Comparison of ENCODE assay signal across 9 cellular contexts in the genomic region with DNA sequence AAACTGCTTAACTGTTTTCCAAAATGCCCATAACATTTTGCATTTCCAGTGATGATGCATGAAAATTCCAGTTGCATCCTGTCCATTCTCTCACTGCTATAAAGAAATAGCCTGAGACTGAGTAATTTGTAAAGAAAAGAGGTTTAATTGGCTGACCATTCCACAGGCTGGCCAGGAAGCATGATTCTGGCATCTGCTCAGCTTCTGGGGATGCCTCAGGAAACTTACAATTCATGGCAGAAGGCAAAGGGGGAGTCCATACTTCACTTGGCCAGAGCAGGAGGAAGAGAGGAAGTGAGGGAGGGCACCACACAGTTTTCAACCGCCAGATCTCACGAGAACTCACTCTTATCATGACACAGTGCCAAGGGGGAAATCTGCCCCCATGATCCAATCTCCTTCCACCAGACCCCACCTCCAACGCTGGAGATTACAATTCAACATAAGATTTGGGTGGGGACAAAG. TPM values are rescaled to one million over a fixed set of nuclear protein-coding genes. Genes with fewer than 3 reads are reported as not detected.
A peak's percentile ranks its signal among the peaks of the same experiment; 100 is the strongest.
DNase-seq lines count a peak whose midpoint lies in the region; ATAC-seq and TF ChIP-seq lines count a peak whose summit lies in the region.
"Had no signal": no experiment of that assay in that cellular context is flagged by ENCODE, and none has a peak within 500 bp of the region (broad histone marks: within the 10 kb centered on the region; RNA-seq: fewer than 3 reads in every experiment).

No MANE protein-coding gene starts in this region.

- intact Hi-C loops in CD8-positive, alpha-beta T cell (cut with DNase I, micrococcal nuclease) = loop anchor here (1.0 to 5.0 kb wide), 4 partner anchors 18 to 92 kb away; partner anchors contain the start of gene CLEC2D (in 1 of the 2)
- intact Hi-C loops in sciatic nerve (cut with DNase I) = no loop called here

- in situ Hi-C loops in astrocyte of the spinal cord (cut with HindIII; ENCODE audit: low sequenced_read_pairs) = no loop called here

- H3K36me3 Mint-ChIP-seq in CD8-positive, alpha-beta T cell = peaks cover 70% of the 10 kb centered on the region
- peaks cover 36 to 38% of the 10 kb centered on the region in 2 donors for H3K36me3 Mint-ChIP-seq in naive B cell

- peak overlapping the region; percentile 96 for H3K27ac Mint-ChIP-seq in CD8-positive, alpha-beta T cell
- peak overlapping the region; percentile 94 to 100 (median 98) for H3K27ac Mint-ChIP-seq in naive B cell

- H3K4me3 ChIP-seq in CD8-positive, alpha-beta T cell (ENCODE audit: low read depth, low read length) = peak overlapping the region; percentile 81
- H3K4me3 ChIP-seq in astrocyte of the spinal cord (ENCODE audit: low read depth, low read length) = no peak overlapping the region

- TF ChIP-seq CTCF in CD8-positive, alpha-beta T cell (IDR thresholded peaks at IDR 0.05) = no peak
- no peak for TF ChIP-seq CTCF in astrocyte of the spinal cord (IDR thresholded peaks at IDR 0.05; ENCODE audit: low read depth, low read length)

- POLR2A ChIA-PET in CD8-positive, alpha-beta T cell (lab: Charles Lee) = interaction anchor here (0.9 to 12.3 kb wide), 18 partner anchors 8 to 107 kb away, joined by 3 to 281 read pairs (median 8); partner anchors contain the start of gene CLEC2D

- H3K27me3 ChIP-seq in CD8-positive, alpha-beta T cell (ENCODE audit: insufficient read depth, low read length) = no peaks in the 10 kb centered on the region

- no peaks in the 10 kb centered on the region for H3K9me3 ChIP-seq in CD8-positive, alpha-beta T cell (ENCODE audit: low read length)

- peaks cover 64% of the 10 kb centered on the region for H3K4me1 Mint-ChIP-seq in CD8-positive, alpha-beta T cell (ENCODE audit: low read depth)
- H3K4me1 Mint-ChIP-seq in naive B cell = peaks cover 55 to 80% (median 58%) of the 10 kb centered on the region in 3 donors

- peak in 3 of 7 experiments; percentile 36 to 68 (median 59) for DNase-seq in CD8-positive, alpha-beta T cell
- DNase-seq in NCI-H226 (peak; percentile 49), astrocyte of the spinal cord (ENCODE audit: low read depth, low spot score) (peak; percentile 75), naive B cell (no peak), NCI-H82 treated with DMSO at 0.1 percent for 48 hours (lab: John Stamatoyannopoulos, UW; ENCODE audit: unreplicated experiment) (no peak), NCI-H187 treated with DMSO at 0.1 percent for 48 hours (lab: John Stamatoyannopoulos, UW) (no peak), sciatic nerve (ENCODE audit: low spot score) (no peak)

- no peak for ATAC-seq in CD8-positive, alpha-beta T cell
- no peak for ATAC-seq in naive B cell (ENCODE audit: low read depth in 2 of 2)
- no peak for ATAC-seq in HG03432 (IDR thresholded peaks at IDR 0.05; ENCODE audit: unreplicated experiment)
- ATAC-seq in sciatic nerve = no peak

- H3K27me3 Mint-ChIP-seq in CD8-positive, alpha-beta T cell (ENCODE audit: low read depth) = no peaks in the 10 kb centered on the region
- H3K27me3 Mint-ChIP-seq in naive B cell = no peaks in the 10 kb centered on the region

- peaks cover 6% of the 10 kb centered on the region for H3K9me3 Mint-ChIP-seq in CD8-positive, alpha-beta T cell
- H3K9me3 Mint-ChIP-seq in naive B cell = peaks cover 0 to 7% (median 4%) of the 10 kb centered on the region in 7 donors

- CTCF ChIA-PET in CD8-positive, alpha-beta T cell (lab: Charles Lee) = interaction anchor here (0.8 to 1.4 kb wide), 5 partner anchors 14 to 107 kb away, joined by 3 to 7 read pairs (median 4); partner anchors contain the start of gene CLEC2D

- H3K4me1 ChIP-seq in CD8-positive, alpha-beta T cell (ENCODE audit: insufficient read depth, low read length) = peaks cover 65% of the 10 kb centered on the region

- peak overlapping the region; percentile 93 for H3K27ac ChIP-seq in CD8-positive, alpha-beta T cell (ENCODE audit: low read depth, low read length)

- peak overlapping the region; percentile 74 for H3K4me3 Mint-ChIP-seq in CD8-positive, alpha-beta T cell
- peak overlapping the region; percentile 88 to 99 (median 95) for H3K4me3 Mint-ChIP-seq in naive B cell

- peaks cover 4% of the 10 kb centered on the region for H3K36me3 ChIP-seq in CD8-positive, alpha-beta T cell (ENCODE audit: insufficient read depth, low read length)

RNA-seq across cellular contexts. Expression of gene CLEC2D, which starts 18.2 kb away (rescaled TPM):
- 100 to 1,000 TPM; 182 to 188 TPM for total RNA-seq in CD8-positive, alpha-beta T cell
- polyA plus RNA-seq in naive B cell (ENCODE audit: low read depth in 6 of 6) = 100 to 1,000 TPM; 329 to 467 (median 350) TPM
- 38.8 TPM for total RNA-seq in sciatic nerve

RNA-seq across cellular contexts. Expression of gene KLRB1, which starts 43.6 kb away (rescaled TPM):
- 10 to 100 TPM; 58.3 to 62.0 TPM for total RNA-seq in CD8-positive, alpha-beta T cell
- polyA plus RNA-seq in naive B cell (ENCODE audit: low read depth in 6 of 6) = under 1 TPM in 4 of 6 donors, not detected in 2; 0.47 to 0.86 (median 0.74) TPM
- total RNA-seq in sciatic nerve = 1.4 TPM
- total RNA-seq: kidney epithelial cell had no signal

Comparison
In these comparisons a context has a peak if more than half of its experiments do, and no peak if none do; other contexts are left out.
1. DNase-seq: peak in NCI-H226 (single experiment) and astrocyte of the spinal cord (single experiment); none in naive B cell (single experiment), NCI-H82 treated with DMSO at 0.1 percent for 48 hours (single experiment), NCI-H187 treated with DMSO at 0.1 percent for 48 hours (single experiment) and sciatic nerve (single experiment).
2. RNA of gene KLRB1, which starts 43.6 kb away (total RNA-seq): 58.3 to 62.0 TPM in CD8-positive, alpha-beta T cell; 1.4 TPM in sciatic nerve (single experiment); every median in the first group is over 10 times any median in the second.